ENCODE assay signal across 16 cellular contexts in genomic region chr15:98330692-98331435, GRCh38.
A peak's percentile ranks its signal among the peaks of the same experiment; 100 is the strongest.
DNase-seq lines count a peak whose midpoint lies in the region; ATAC-seq lines count a peak whose summit lies in the region.
"Had no signal": no experiment of that assay in that cellular context is flagged by ENCODE, and none has a peak within 500 bp of the region (broad histone marks: within the 10 kb centered on the region; RNA-seq: fewer than 3 reads in every experiment).

No MANE protein-coding gene starts in this region.

- peak overlapping the region; percentile 10 for H2BK120ac ChIP-seq in neuronal stem cell (ENCODE audit: low read depth, low read length)

- peak; percentile 63 for DNase-seq in NK-92 treated with Interleukin-12 subunit alpha and Interleukin-12 subunit beta, amount 100 ng/mL, for 24 hours (lab: John Stamatoyannopoulos, UW)
- no peak for DNase-seq in NK-92 (lab: John Stamatoyannopoulos, UW; ENCODE audit: unreplicated experiment)
- peak; percentile 63 for DNase-seq in NCI-H146 treated with DMSO at 0.1 percent for 48 hours (lab: John Stamatoyannopoulos, UW; ENCODE audit: unreplicated experiment)
- DNase-seq in NCI-H748 (lab: John Stamatoyannopoulos, UW; ENCODE audit: unreplicated experiment): peak; percentile 97
- DNase-seq in neuronal stem cell (ENCODE audit: low spot score): no peak
- no peak for DNase-seq in T-helper 2 cell treated with Interferon-gamma antibody and Interleukin-4, amounts not matched to agents 5 μg/mL and 100 μg/mL, for 36 hours (ENCODE audit: low spot score)
- no peak for DNase-seq in activated CD4-positive, alpha-beta T cell treated with anti-CD3 and anti-CD28 coated beads, Interleukin-2, amount 50 U/mL, for 48 hours
- DNase-seq: CD4-positive, alpha-beta memory T cell; DND-41; HCEC 1CT; NCI-H187 treated with DMSO at 0.1 percent for 48 hours; NCI-H446 treated with DMSO at 0.1 percent for 48 hours; OCI-M1; SIG-M5 had no signal

- no peak overlapping the region for H3K14ac ChIP-seq in neuronal stem cell (ENCODE audit: low read length)

- no peak overlapping the region for H4K8ac ChIP-seq in neuronal stem cell (ENCODE audit: low read depth, low read length)

- H2AK5ac ChIP-seq in neuronal stem cell (ENCODE audit: low read depth, low read length): peak overlapping the region; percentile 3

- H3K27me3 Mint-ChIP-seq in T-helper 2 cell treated with Interferon-gamma antibody and Interleukin-4, amounts not matched to agents 5 μg/mL and 100 μg/mL, for 36 hours (ENCODE audit: low read depth): peaks cover 3% of the 10 kb centered on the region

- no peaks in the 10 kb centered on the region for H3K79me1 ChIP-seq in neuronal stem cell (ENCODE audit: low read depth, low read length)

- no peaks in the 10 kb centered on the region for H3K9me3 Mint-ChIP-seq in T-helper 2 cell treated with Interferon-gamma antibody and Interleukin-4, amounts not matched to agents 5 μg/mL and 100 μg/mL, for 36 hours
- H3K9me3 Mint-ChIP-seq: T-helper 1 cell treated with Interleukin-12 subunit alpha and Interleukin-12 subunit beta and Interleukin-4 antibody, amounts not matched to agents 30 μg/mL and 1 μg/mL, for 36 hours had no signal

- H3K9ac ChIP-seq in neuronal stem cell (ENCODE audit: low read depth, low read length, poor library complexity): no peak overlapping the region

- H3K36me3 ChIP-seq in neuronal stem cell (replicated peaks in 1 of 2; ENCODE audit: control insufficient read depth in 2 of 2, insufficient read depth in 2 of 2, low read length in 2 of 2): no peaks in the 10 kb centered on the region

- no peaks in the 10 kb centered on the region for H3K9me3 ChIP-seq in neuronal stem cell (replicated peaks in 1 of 2; ENCODE audit: control insufficient read depth in 2 of 2, insufficient read depth in 1 of 2, low read depth in 1 of 2, low read length in 2 of 2)

- H2BK15ac ChIP-seq in neuronal stem cell (ENCODE audit: low read length): no peak overlapping the region

- no peak overlapping the region for H3K4me3 Mint-ChIP-seq in T-helper 2 cell treated with Interferon-gamma antibody and Interleukin-4, amounts not matched to agents 5 μg/mL and 100 μg/mL, for 36 hours
- H3K4me3 Mint-ChIP-seq: CD4-positive, alpha-beta memory T cell; T-helper 1 cell treated with Interleukin-12 subunit alpha and Interleukin-12 subunit beta and Interleukin-4 antibody, amounts not matched to agents 30 μg/mL and 1 μg/mL, for 36 hours had no signal

- no peak overlapping the region for H2BK12ac ChIP-seq in neuronal stem cell (ENCODE audit: low read length)

- no peak overlapping the region for H3K27ac Mint-ChIP-seq in T-helper 2 cell treated with Interferon-gamma antibody and Interleukin-4, amounts not matched to agents 5 μg/mL and 100 μg/mL, for 36 hours
- H3K27ac Mint-ChIP-seq: CD4-positive, alpha-beta memory T cell; T-helper 1 cell treated with Interleukin-12 subunit alpha and Interleukin-12 subunit beta and Interleukin-4 antibody, amounts not matched to agents 30 μg/mL and 1 μg/mL, for 36 hours had no signal

- no peak overlapping the region for H3K4ac ChIP-seq in neuronal stem cell (ENCODE audit: low read length)

- no peak overlapping the region for H3K27ac ChIP-seq in neuronal stem cell (replicated peaks; ENCODE audit: low read length)

- ATAC-seq in GM18873 (IDR thresholded peaks at IDR 0.05; ENCODE audit: low FRiP score, unreplicated experiment): no peak

- H3K23ac ChIP-seq in neuronal stem cell (ENCODE audit: low read depth, low read length, poor library complexity): no peak overlapping the region

- no peak overlapping the region for H3K4me3 ChIP-seq in neuronal stem cell (ENCODE audit: low read length in 2 of 2)

- no peaks in the 10 kb centered on the region for H3K4me1 ChIP-seq in neuronal stem cell (ENCODE audit: control insufficient read depth in 2 of 2, insufficient read depth in 1 of 2, low read depth in 1 of 2, low read length in 2 of 2)

- no peak overlapping the region for H4K91ac ChIP-seq in neuronal stem cell (ENCODE audit: low read depth, low read length, poor library complexity)

- H3K27me3 ChIP-seq in neuronal stem cell (ENCODE audit: control insufficient read depth in 3 of 3, insufficient read depth in 3 of 3, low read depth in 1 of 3, low read length in 3 of 3): peaks cover 0 to 30% (median 0%) of the 10 kb centered on the region in 3 experiments

- H3K4me2 ChIP-seq in neuronal stem cell (ENCODE audit: insufficient read depth, low read length, poor library complexity, severe bottlenecking): no peak overlapping the region

- no peaks in the 10 kb centered on the region for H3K36me3 Mint-ChIP-seq in T-helper 2 cell treated with Interferon-gamma antibody and Interleukin-4, amounts not matched to agents 5 μg/mL and 100 μg/mL, for 36 hours (ENCODE audit: low read depth)
- H3K36me3 Mint-ChIP-seq: CD4-positive, alpha-beta memory T cell had no signal

- WGBS in neuronal stem cell (ENCODE audit: extremely low coverage in 2 of 2, insufficient read length in 2 of 2, insufficient replicate concordance in 1 of 2), 2 donors: no CpG with 5 or more reads among the region's 10 CpGs

- no peak overlapping the region for H2AFZ ChIP-seq in neuronal stem cell (ENCODE audit: low read length)

- no peaks in the 10 kb centered on the region for H3K4me1 Mint-ChIP-seq in T-helper 2 cell treated with Interferon-gamma antibody and Interleukin-4, amounts not matched to agents 5 μg/mL and 100 μg/mL, for 36 hours (ENCODE audit: low read depth)
- H3K4me1 Mint-ChIP-seq: CD4-positive, alpha-beta memory T cell had no signal

- no peak overlapping the region for H3K18ac ChIP-seq in neuronal stem cell (ENCODE audit: low read length)

- no peak overlapping the region for H2BK5ac ChIP-seq in neuronal stem cell (ENCODE audit: low read length)

Comparison
In these comparisons a context has a peak if more than half of its experiments do, and no peak if none do; other contexts are left out.
1. DNase-seq: peak in NK-92 treated with Interleukin-12 subunit alpha and Interleukin-12 subunit beta, amount 100 ng/mL, for 24 hours (single experiment), NCI-H146 treated with DMSO at 0.1 percent for 48 hours (single experiment) and NCI-H748 (single experiment); none in NK-92 (single experiment), neuronal stem cell (single experiment), T-helper 2 cell treated with Interferon-gamma antibody and Interleukin-4, amounts not matched to agents 5 μg/mL and 100 μg/mL, for 36 hours (single experiment) and activated CD4-positive, alpha-beta T cell treated with anti-CD3 and anti-CD28 coated beads, Interleukin-2, amount 50 U/mL, for 48 hours (0 of 2).